Comparison of ENCODE assay signal across 23 cellular contexts in the genomic region with DNA sequence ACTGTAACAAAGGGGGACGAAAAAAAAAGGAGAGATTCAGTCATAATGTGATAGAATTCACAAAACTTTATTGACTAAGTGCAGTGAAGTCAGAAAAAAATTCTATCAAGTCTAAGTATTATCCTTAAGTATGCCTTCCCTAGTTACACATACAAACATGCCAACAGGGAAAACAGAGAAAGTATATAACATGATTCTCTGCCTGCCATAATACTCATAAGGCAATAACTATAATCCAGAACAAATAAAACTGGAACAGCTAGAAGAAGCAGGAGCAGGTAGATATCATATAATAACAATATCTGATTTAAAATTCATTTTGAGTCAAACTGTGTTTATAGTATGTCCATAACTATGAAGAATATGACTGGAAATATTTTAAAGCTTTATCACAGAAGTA.
DNase-seq lines count a peak whose midpoint lies in the region; ATAC-seq and TF ChIP-seq lines count a peak whose summit lies in the region.
"Had no signal": no experiment of that assay in that cellular context is flagged by ENCODE, and none has a peak within 500 bp of the region (broad histone marks: within the 10 kb centered on the region; RNA-seq: fewer than 3 reads in every experiment).

No MANE protein-coding gene starts in this region.

- no peaks in the 10 kb centered on the region for H3K27me3 Mint-ChIP-seq in T-helper 17 cell
- H3K27me3 Mint-ChIP-seq: B cell; CD4-positive, alpha-beta T cell had no signal

- peaks cover 14% of the 10 kb centered on the region for H3K4me1 Mint-ChIP-seq in T-helper 17 cell

- H3K36me3 Mint-ChIP-seq in T-helper 17 cell (ENCODE audit: low read depth), result peaks cover 9% of the 10 kb centered on the region

- H3K4me3 Mint-ChIP-seq in T-helper 17 cell, result no peak overlapping the region
- H3K4me3 Mint-ChIP-seq: B cell; CD4-positive, alpha-beta T cell; CD8-positive, alpha-beta T cell had no signal

- peak; percentile 22 for DNase-seq in LNCaP clone FGC (ENCODE audit: low read depth)
- no peak for DNase-seq in T-helper 17 cell
- DNase-seq in left colon, result no peak
- no peak for DNase-seq in activated CD8-positive, alpha-beta memory T cell treated with anti-CD3 and anti-CD28 coated beads for 24 hours
- no peak for DNase-seq in AG08395 (ENCODE audit: low spot score)
- DNase-seq: 8988T; ACHN; AML-193; CD4-positive, alpha-beta T cell; CD8-positive, alpha-beta T cell; COR-L47; DMS 273 treated with DMSO at 0.1 percent for 48 hours; DMS153; DMS53; DMS79; DND-41; EL; GDM1 had no signal

- no peaks in the 10 kb centered on the region for H3K9me3 ChIP-seq in T-helper 17 cell (ENCODE audit: control insufficient read depth, low read length, poor library complexity, severe bottlenecking)
- H3K9me3 ChIP-seq: BLaER1 treated with 17β-estradiol and CSF1 and Interleukin-3, amounts not matched to agents 10 nM and 100 nM had no signal

- no peak for TF ChIP-seq CTCF in LNCaP clone FGC (IDR thresholded peaks at IDR 0.05; ENCODE audit: control insufficient read depth, extremely low read depth, insufficient read depth)

- intact Hi-C loops in left colon (cut with DNase I, micrococcal nuclease), result loop anchor here in 1 of 2 donors (5.0 to 10.0 kb wide), 2 partner anchors 269 to 417 kb away; no protein-coding TSS in a partner anchor

- ATAC-seq in T-helper 17 cell (no peak), left colon (peak; percentile 77), GM21786 (IDR thresholded peaks at IDR 0.05; ENCODE audit: unreplicated experiment) (no peak), esophagus mucosa (no peak)
- ATAC-seq: CD8-positive, alpha-beta T cell; GM12878 had no signal

- peak overlapping the region; percentile 69 for H3K27ac Mint-ChIP-seq in T-helper 17 cell
- H3K27ac Mint-ChIP-seq: B cell; CD4-positive, alpha-beta T cell; CD8-positive, alpha-beta T cell had no signal

- no peak overlapping the region for H3K4me3 ChIP-seq in LNCaP clone FGC (ENCODE audit: low read depth, low read length)
- H3K4me3 ChIP-seq: BLaER1 treated with 17β-estradiol and CSF1 and Interleukin-3, amounts not matched to agents 10 nM and 100 nM; GM12878 had no signal
